2 cellular contexts compared by ENCODE assay signal in the genomic region with DNA sequence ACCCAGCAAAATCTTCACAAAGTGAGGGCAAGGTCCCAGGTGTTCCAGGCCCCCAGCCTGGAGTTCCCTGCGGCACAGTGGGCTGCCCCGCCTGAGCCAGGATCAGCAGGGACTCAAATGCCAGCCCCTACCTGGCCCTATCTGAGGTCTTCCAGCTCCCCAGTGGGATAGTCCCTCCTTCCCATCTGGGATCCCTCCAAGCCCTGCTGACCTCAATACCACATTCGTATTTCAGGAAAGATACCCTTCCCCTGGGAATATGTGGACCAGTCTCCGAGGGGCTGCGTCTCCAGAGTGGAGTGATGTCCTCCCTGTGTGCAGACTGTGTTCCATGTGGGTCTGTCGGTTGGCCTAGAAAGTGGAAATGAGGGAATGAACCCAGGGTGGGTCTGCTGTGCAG.
TF ChIP-seq lines count a peak whose summit lies in the region.

No MANE protein-coding gene starts in this region.

TF ChIP-seq in SK-N-SH, 30 proteins besides CTCF, POLR2A, EP300 and RAD21 (continued from another document):
- TF ChIP-seq ZBTB33 (IDR thresholded peaks at IDR 0.05; ENCODE audit: borderline replicate concordance, low read depth) (no peak), IRF3 (IDR thresholded peaks at IDR 0.05; ENCODE audit: low read depth, low read length) (no peak), CHD2 (IDR thresholded peaks at IDR 0.05; ENCODE audit: low read length, partially characterized antibody) (no peak), GATA2 (CRISPR knock-in tag; IDR thresholded peaks at IDR 0.05) (no peak), REST (IDR thresholded peaks at IDR 0.05; ENCODE audit: low read depth, low read length) (no peak), MAX (IDR thresholded peaks at IDR 0.05; ENCODE audit: low read depth) (no peak), SIN3A (IDR thresholded peaks at IDR 0.05; ENCODE audit: borderline replicate concordance, low read depth, low read length) (no peak), RFX5 (IDR thresholded peaks at IDR 0.05; ENCODE audit: low read length) (no peak), MEF2A (IDR thresholded peaks at IDR 0.05; ENCODE audit: borderline replicate concordance, low read depth) (no peak), GABPA (IDR thresholded peaks at IDR 0.05; ENCODE audit: low read depth) (no peak)

TF ChIP-seq in SK-N-SH treated with all-trans-retinoic acid at 6 μM for 48 hours, 23 proteins besides CTCF, POLR2A, EP300 and RAD21 (continued from another document):
- TF ChIP-seq TSHZ2 (CRISPR knock-in tag; IDR thresholded peaks at IDR 0.05) (no peak), ARNTL (CRISPR knock-in tag; IDR thresholded peaks at IDR 0.05; ENCODE audit: borderline replicate concordance, low read depth) (no peak)
